23 cellular contexts compared by ENCODE assay signal in the genomic region with DNA sequence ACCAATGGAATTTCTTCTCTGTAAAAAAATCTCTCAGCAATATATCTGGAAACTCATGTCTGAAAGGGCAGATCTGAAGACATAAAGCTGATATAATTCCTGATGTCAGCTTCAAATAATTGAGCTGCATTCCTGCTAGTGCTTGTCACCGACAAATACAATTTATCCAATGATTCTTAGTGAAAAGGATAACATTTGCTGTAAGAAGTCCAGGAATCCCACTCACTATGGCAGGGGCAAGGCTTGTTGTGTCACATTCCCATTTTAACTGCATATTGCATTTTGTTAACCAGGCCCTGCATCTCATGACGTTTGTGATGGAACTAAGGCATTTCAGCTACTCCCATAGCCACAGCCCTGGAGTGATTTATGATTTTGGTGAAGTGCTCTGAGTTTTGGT.
DNase-seq lines count a peak whose midpoint lies in the region; ATAC-seq, FAIRE-seq and TF ChIP-seq lines count a peak whose summit lies in the region.
"Had no signal": no experiment of that assay in that cellular context is flagged by ENCODE, and none has a peak within 500 bp of the region (broad histone marks: within the 10 kb centered on the region; RNA-seq: fewer than 3 reads in every experiment).

No MANE protein-coding gene starts in this region.

- no peak for ATAC-seq in K562
- ATAC-seq in gastroesophageal sphincter, result no peak
- ATAC-seq in GM21576 (IDR thresholded peaks at IDR 0.05; ENCODE audit: unreplicated experiment), result no peak
- ATAC-seq: mucosa of descending colon had no signal

- no peak for DNase-seq in H54 (ENCODE audit: insufficient read length, low spot score)
- DNase-seq in K562 (ENCODE audit: extremely low read depth in 1 of 4, low spot score in 3 of 4), result no peak
- peak; percentile 45 for DNase-seq in hepatic stellate cell (ENCODE audit: low spot score)
- peak; percentile 38 for DNase-seq in stromal cell of bone marrow (ENCODE audit: low read depth)
- DNase-seq in activated T-cell treated with anti-CD3 and anti-CD28 coated beads, Interleukin-2, amount 50 U/mL, for 1 hour, result no peak
- no peak for DNase-seq in OCI-M1 (lab: John Stamatoyannopoulos, UW)
- DNase-seq: activated CD4-positive, alpha-beta T cell treated with anti-CD3 and anti-CD28 coated beads, Interleukin-2, amount 50 U/mL, for 4 hours; activated CD8-positive, alpha-beta memory T cell treated with anti-CD3 and anti-CD28 coated beads, Interleukin-2, amount 50 U/mL, for 4 hours; DMS79; hypothalamus; MG63; mucosa of descending colon; NCI-H1436 treated with DMSO at 0.1 percent for 48 hours; NCI-H2171; NCI-H526; stimulated activated naive CD4-positive, alpha-beta T cell; tibial artery; WERI-Rb-1 had no signal

- no peak for TF ChIP-seq EP300 in K562 (IDR thresholded peaks at IDR 0.05; ENCODE audit: low read length)
- TF ChIP-seq EP300 in gastroesophageal sphincter (IDR thresholded peaks at IDR 0.05), result no peak

- H3K4me3 ChIP-seq in K562 (no peak overlapping the region), gastroesophageal sphincter (no peak overlapping the region)
- H3K4me3 ChIP-seq: MG63, mucosa of descending colon, smooth muscle cell, tibial artery had no signal

- intact Hi-C loops in K562 (cut with micrococcal nuclease), result loop anchor here (5.0 kb wide), 1 partner anchor 1147 kb away; no protein-coding TSS in a partner anchor

- H3K27ac ChIP-seq in K562 (ENCODE audit: extremely low read depth, low read depth, low read length), result no peak overlapping the region
- H3K27ac ChIP-seq in gastroesophageal sphincter, result no peak overlapping the region
- H3K27ac ChIP-seq: tibial artery, WERI-Rb-1 had no signal

- peak; percentile 74 for FAIRE-seq in H54 (lab: Jason Lieb, UNC)
- FAIRE-seq in K562 (lab: Jason Lieb, UNC), result peak; percentile 6
- FAIRE-seq: colon, islet of Langerhans had no signal

- no peak overlapping the region for H3K4me2 ChIP-seq in K562 (ENCODE audit: insufficient read depth, low read length)
- H3K4me2 ChIP-seq: smooth muscle cell had no signal

- H3K4me1 ChIP-seq in K562 (replicated peaks in 1 of 2; ENCODE audit: control insufficient read depth in 2 of 2, insufficient read depth in 2 of 2, low read length in 2 of 2) (no peaks in the 10 kb centered on the region), gastroesophageal sphincter (peaks cover 0 to 6% (median 0%) of the 10 kb centered on the region in 3 donors)
- H3K4me1 ChIP-seq: tibial artery had no signal

- H3K27me3 ChIP-seq in K562 (ENCODE audit: control insufficient read depth in 2 of 2, insufficient read depth in 2 of 2, low read length in 2 of 2) (peaks cover 0 to 7% of the 10 kb centered on the region in 2 experiments; a peak in 2 of 5 replicates), gastroesophageal sphincter (peaks cover 8% of the 10 kb centered on the region)
- H3K27me3 ChIP-seq: MG63, tibial artery had no signal

- no peaks in the 10 kb centered on the region for H3K9me3 ChIP-seq in K562 (replicated peaks; ENCODE audit: control insufficient read depth, insufficient read depth, low read depth, low read length)
- no peaks in the 10 kb centered on the region for H3K9me3 ChIP-seq in gastroesophageal sphincter
- H3K9me3 ChIP-seq: MG63, mucosa of descending colon, tibial artery had no signal

- CTCF ChIA-PET in K562 (lab: Yijun Ruan, JAX; ENCODE audit: low intra/inter-chr PET ratio), result no interaction called here

- H2AFZ ChIP-seq in K562 (ENCODE audit: low read depth, low read length), result no peak overlapping the region

- TF ChIP-seq CTCF in K562 (IDR thresholded peaks at IDR 0.05 in 2 of 3, conservative IDR thresholded peaks at IDR 0.05 in 1 of 3; ENCODE audit: insufficient read depth in 2 of 3, low read depth in 1 of 3, low read length in 3 of 3) (no peak), gastroesophageal sphincter (IDR thresholded peaks at IDR 0.05) (no peak)

- H3K9ac ChIP-seq in K562 (ENCODE audit: insufficient read depth in 1 of 2, low read depth in 2 of 2, low read length in 2 of 2), result no peak overlapping the region

- no TSS peak for BruUV-seq in K562 (replicated peaks; lab: Mats Ljungman, UMichigan)

- H3K9me1 ChIP-seq in K562 (ENCODE audit: control insufficient read depth, insufficient read depth, low read length), result no peaks in the 10 kb centered on the region

- TF ChIP-seq RAD21 in K562 (CRISPR knock-in tag; conservative IDR thresholded peaks at IDR 0.05 in 1 of 2, IDR thresholded peaks at IDR 0.05 in 1 of 2), result no peak

- in situ Hi-C loops in K562 (cut with MboI), result loop anchor here (25.0 kb wide), 1 partner anchor 1302 kb away; no protein-coding TSS in a partner anchor

- 0% methylated on average over 2 of the region's 2 CpGs for WGBS in K562 (ENCODE audit: insufficient coverage, low coverage, missing lambda C conversion rate)
- WGBS in gastroesophageal sphincter (ENCODE audit: low coverage in 1 of 2), 2 donors, result 56 to 57% methylated on average over 2 of the region's 2 CpGs

- H3K79me2 ChIP-seq in K562 (ENCODE audit: control insufficient read depth, insufficient read depth, low read length), result no peaks in the 10 kb centered on the region

- no peaks in the 10 kb centered on the region for H4K20me1 ChIP-seq in K562 (replicated peaks; ENCODE audit: control insufficient read depth, insufficient read depth, low read length)

- POLR2A ChIA-PET in K562 (lab: Yijun Ruan, JAX), result no interaction called here

- H3K36me3 ChIP-seq in K562 (ENCODE audit: control insufficient read depth, insufficient read depth, low read length), result no peaks in the 10 kb centered on the region
- no peaks in the 10 kb centered on the region for H3K36me3 ChIP-seq in gastroesophageal sphincter
- H3K36me3 ChIP-seq: MG63, tibial artery, WERI-Rb-1 had no signal

- TF ChIP-seq POLR2A in H54 (IDR thresholded peaks at IDR 0.05; ENCODE audit: low read depth, low read length) (no peak), K562 (conservative IDR thresholded peaks at IDR 0.05) (no peak), gastroesophageal sphincter (IDR thresholded peaks at IDR 0.05) (no peak)

TF ChIP-seq in K562, 482 proteins besides CTCF, POLR2A, EP300 and RAD21 (continues in another document):
- TF ChIP-seq, protein P1, sequence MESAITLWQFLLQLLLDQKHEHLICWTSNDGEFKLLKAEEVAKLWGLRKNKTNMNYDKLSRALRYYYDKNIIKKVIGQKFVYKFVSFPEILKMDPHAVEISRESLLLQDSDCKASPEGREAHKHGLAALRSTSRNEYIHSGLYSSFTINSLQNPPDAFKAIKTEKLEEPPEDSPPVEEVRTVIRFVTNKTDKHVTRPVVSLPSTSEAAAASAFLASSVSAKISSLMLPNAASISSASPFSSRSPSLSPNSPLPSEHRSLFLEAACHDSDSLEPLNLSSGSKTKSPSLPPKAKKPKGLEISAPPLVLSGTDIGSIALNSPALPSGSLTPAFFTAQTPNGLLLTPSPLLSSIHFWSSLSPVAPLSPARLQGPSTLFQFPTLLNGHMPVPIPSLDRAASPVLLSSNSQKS (CRISPR knock-in tag; IDR thresholded peaks at IDR 0.05), result no peak
- TF ChIP-seq, protein P2, sequence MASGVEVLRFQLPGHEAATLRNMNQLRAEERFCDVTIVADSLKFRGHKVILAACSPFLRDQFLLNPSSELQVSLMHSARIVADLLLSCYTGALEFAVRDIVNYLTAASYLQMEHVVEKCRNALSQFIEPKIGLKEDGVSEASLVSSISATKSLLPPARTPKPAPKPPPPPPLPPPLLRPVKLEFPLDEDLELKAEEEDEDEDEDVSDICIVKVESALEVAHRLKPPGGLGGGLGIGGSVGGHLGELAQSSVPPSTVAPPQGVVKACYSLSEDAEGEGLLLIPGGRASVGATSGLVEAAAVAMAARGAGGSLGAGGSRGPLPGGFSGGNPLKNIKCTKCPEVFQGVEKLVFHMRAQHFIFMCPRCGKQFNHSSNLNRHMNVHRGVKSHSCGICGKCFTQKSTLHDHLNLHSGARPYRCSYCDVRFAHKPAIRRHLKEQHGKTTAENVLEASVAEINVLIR (CRISPR knock-in tag; IDR thresholded peaks at IDR 0.05), result no peak
- TF ChIP-seq CHD1 (IDR thresholded peaks at IDR 0.05; ENCODE audit: low read length) (no peak), EGR1 (conservative IDR thresholded peaks at IDR 0.05) (no peak), DDX20 (tag; IDR thresholded peaks at IDR 0.05; ENCODE audit: low read depth) (no peak)
- TF ChIP-seq, protein P3, sequence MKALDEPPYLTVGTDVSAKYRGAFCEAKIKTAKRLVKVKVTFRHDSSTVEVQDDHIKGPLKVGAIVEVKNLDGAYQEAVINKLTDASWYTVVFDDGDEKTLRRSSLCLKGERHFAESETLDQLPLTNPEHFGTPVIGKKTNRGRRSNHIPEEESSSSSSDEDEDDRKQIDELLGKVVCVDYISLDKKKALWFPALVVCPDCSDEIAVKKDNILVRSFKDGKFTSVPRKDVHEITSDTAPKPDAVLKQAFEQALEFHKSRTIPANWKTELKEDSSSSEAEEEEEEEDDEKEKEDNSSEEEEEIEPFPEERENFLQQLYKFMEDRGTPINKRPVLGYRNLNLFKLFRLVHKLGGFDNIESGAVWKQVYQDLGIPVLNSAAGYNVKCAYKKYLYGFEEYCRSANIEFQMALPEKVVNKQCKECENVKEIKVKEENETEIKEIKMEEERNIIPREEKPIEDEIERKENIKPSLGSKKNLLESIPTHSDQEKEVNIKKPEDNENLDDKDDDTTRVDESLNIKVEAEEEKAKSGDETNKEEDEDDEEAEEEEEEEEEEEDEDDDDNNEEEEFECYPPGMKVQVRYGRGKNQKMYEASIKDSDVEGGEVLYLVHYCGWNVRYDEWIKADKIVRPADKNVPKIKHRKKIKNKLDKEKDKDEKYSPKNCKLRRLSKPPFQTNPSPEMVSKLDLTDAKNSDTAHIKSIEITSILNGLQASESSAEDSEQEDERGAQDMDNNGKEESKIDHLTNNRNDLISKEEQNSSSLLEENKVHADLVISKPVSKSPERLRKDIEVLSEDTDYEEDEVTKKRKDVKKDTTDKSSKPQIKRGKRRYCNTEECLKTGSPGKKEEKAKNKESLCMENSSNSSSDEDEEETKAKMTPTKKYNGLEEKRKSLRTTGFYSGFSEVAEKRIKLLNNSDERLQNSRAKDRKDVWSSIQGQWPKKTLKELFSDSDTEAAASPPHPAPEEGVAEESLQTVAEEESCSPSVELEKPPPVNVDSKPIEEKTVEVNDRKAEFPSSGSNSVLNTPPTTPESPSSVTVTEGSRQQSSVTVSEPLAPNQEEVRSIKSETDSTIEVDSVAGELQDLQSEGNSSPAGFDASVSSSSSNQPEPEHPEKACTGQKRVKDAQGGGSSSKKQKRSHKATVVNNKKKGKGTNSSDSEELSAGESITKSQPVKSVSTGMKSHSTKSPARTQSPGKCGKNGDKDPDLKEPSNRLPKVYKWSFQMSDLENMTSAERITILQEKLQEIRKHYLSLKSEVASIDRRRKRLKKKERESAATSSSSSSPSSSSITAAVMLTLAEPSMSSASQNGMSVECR (CRISPR knock-in tag; IDR thresholded peaks at IDR 0.05), result no peak

Comparison
In these comparisons a context has a peak if more than half of its experiments do, and no peak if none do; other contexts are left out.
1. DNase-seq: peak in hepatic stellate cell (single experiment) and stromal cell of bone marrow (single experiment); none in H54 (single experiment), K562 (0 of 4), activated T-cell treated with anti-CD3 and anti-CD28 coated beads, Interleukin-2, amount 50 U/mL, for 1 hour (single experiment) and OCI-M1 (single experiment).